ENCODE assay signal across 2 cellular contexts in the genomic region with DNA sequence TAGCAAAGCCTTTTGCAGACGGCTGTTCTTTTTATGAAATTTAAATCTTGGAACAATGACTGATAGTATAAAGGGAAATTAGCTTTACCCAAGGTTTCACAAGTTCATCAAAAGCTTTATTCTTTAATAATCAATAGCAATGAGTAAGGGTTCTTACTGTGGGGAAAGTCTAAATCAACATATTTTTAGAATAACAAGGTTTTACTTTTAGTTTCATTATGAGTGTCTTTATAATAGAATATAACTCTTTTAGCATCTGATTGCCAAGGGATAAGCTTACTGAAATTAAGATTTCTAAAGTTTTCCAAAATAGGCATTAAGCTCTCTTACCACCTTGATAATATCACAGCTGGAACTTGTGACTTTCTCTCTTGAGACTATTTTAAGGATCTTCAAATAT.
TF ChIP-seq lines count a peak whose summit lies in the region.

No MANE protein-coding gene starts in this region.

TF ChIP-seq in SK-N-SH, 30 proteins besides CTCF, POLR2A, EP300 and RAD21 (continued from another document):
- TF ChIP-seq, protein P1, sequence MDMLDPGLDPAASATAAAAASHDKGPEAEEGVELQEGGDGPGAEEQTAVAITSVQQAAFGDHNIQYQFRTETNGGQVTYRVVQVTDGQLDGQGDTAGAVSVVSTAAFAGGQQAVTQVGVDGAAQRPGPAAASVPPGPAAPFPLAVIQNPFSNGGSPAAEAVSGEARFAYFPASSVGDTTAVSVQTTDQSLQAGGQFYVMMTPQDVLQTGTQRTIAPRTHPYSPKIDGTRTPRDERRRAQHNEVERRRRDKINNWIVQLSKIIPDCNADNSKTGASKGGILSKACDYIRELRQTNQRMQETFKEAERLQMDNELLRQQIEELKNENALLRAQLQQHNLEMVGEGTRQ (IDR thresholded peaks at IDR 0.05; ENCODE audit: borderline replicate concordance, low read depth, low read length) = no peak
- TF ChIP-seq NFIC (IDR thresholded peaks at IDR 0.05; ENCODE audit: borderline replicate concordance) (no peak), NRF1 (IDR thresholded peaks at IDR 0.05; ENCODE audit: low read depth, low read length) (no peak), TCF12 (IDR thresholded peaks at IDR 0.05) (no peak), MEF2A (IDR thresholded peaks at IDR 0.05; ENCODE audit: borderline replicate concordance, low read depth) (no peak), YY1 (IDR thresholded peaks at IDR 0.05; ENCODE audit: low read depth) (no peak), RXRA (IDR thresholded peaks at IDR 0.05; ENCODE audit: borderline replicate concordance, low read depth) (no peak), FOXM1 (IDR thresholded peaks at IDR 0.05; ENCODE audit: low read depth) (no peak), ELF1 (IDR thresholded peaks at IDR 0.05) (no peak), MXI1 (IDR thresholded peaks at IDR 0.05; ENCODE audit: low read depth, low read length) (no peak), SMC3 (IDR thresholded peaks at IDR 0.05; ENCODE audit: low read depth, low read length) (no peak)
- TF ChIP-seq, protein P2, sequence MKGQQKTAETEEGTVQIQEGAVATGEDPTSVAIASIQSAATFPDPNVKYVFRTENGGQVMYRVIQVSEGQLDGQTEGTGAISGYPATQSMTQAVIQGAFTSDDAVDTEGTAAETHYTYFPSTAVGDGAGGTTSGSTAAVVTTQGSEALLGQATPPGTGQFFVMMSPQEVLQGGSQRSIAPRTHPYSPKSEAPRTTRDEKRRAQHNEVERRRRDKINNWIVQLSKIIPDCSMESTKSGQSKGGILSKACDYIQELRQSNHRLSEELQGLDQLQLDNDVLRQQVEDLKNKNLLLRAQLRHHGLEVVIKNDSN (IDR thresholded peaks at IDR 0.05; ENCODE audit: borderline replicate concordance, low read depth) = no peak

TF ChIP-seq in SK-N-SH treated with all-trans-retinoic acid at 6 μM for 48 hours, 23 proteins besides CTCF, POLR2A, EP300 and RAD21 (continued from another document):
- TF ChIP-seq PATZ1 (CRISPR knock-in tag; IDR thresholded peaks at IDR 0.05; ENCODE audit: borderline replicate concordance) (no peak), RARB (CRISPR knock-in tag; IDR thresholded peaks at IDR 0.05) (no peak), PPARA (CRISPR knock-in tag; IDR thresholded peaks at IDR 0.05; ENCODE audit: borderline replicate concordance) (no peak), CSDC2 (CRISPR knock-in tag; IDR thresholded peaks at IDR 0.05) (no peak), GLIS3 (CRISPR knock-in tag; IDR thresholded peaks at IDR 0.05) (no peak), BACH2 (CRISPR knock-in tag; IDR thresholded peaks at IDR 0.05; ENCODE audit: borderline replicate concordance) (no peak), ZFP3 (CRISPR knock-in tag; IDR thresholded peaks at IDR 0.05) (no peak), ESRRG (CRISPR knock-in tag; IDR thresholded peaks at IDR 0.05) (no peak), SNAI2 (CRISPR knock-in tag; IDR thresholded peaks at IDR 0.05) (no peak), ARNTL (CRISPR knock-in tag; IDR thresholded peaks at IDR 0.05; ENCODE audit: borderline replicate concordance, low read depth) (no peak), TSHZ2 (CRISPR knock-in tag; IDR thresholded peaks at IDR 0.05) (no peak), ZFP30 (CRISPR knock-in tag; IDR thresholded peaks at IDR 0.05) (no peak)
- TF ChIP-seq, protein P3, sequence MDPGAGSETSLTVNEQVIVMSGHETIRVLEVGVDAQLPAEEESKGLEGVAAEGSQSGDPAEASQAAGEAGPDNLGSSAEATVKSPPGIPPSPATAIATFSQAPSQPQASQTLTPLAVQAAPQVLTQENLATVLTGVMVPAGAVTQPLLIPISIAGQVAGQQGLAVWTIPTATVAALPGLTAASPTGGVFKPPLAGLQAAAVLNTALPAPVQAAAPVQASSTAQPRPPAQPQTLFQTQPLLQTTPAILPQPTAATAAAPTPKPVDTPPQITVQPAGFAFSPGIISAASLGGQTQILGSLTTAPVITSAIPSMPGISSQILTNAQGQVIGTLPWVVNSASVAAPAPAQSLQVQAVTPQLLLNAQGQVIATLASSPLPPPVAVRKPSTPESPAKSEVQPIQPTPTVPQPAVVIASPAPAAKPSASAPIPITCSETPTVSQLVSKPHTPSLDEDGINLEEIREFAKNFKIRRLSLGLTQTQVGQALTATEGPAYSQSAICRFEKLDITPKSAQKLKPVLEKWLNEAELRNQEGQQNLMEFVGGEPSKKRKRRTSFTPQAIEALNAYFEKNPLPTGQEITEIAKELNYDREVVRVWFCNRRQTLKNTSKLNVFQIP (CRISPR knock-in tag; IDR thresholded peaks at IDR 0.05; ENCODE audit: borderline replicate concordance, low read depth) = no peak
- TF ChIP-seq, protein P4, sequence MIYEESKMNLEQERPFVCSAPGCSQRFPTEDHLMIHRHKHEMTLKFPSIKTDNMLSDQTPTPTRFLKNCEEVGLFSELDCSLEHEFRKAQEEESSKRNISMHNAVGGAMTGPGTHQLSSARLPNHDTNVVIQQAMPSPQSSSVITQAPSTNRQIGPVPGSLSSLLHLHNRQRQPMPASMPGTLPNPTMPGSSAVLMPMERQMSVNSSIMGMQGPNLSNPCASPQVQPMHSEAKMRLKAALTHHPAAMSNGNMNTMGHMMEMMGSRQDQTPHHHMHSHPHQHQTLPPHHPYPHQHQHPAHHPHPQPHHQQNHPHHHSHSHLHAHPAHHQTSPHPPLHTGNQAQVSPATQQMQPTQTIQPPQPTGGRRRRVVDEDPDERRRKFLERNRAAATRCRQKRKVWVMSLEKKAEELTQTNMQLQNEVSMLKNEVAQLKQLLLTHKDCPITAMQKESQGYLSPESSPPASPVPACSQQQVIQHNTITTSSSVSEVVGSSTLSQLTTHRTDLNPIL (CRISPR knock-in tag; IDR thresholded peaks at IDR 0.05; ENCODE audit: low read depth) = no peak
